ENCODE assay signal across 7 cellular contexts in genomic region chr12:124754949-124755800, GRCh38.
DNase-seq lines count a peak whose midpoint lies in the region; ATAC-seq and TF ChIP-seq lines count a peak whose summit lies in the region.

No MANE protein-coding gene starts in this region.

- peaks cover 9 to 17% of the 10 kb centered on the region in 2 donors for H3K4me1 ChIP-seq in breast epithelium
- peaks cover 2 to 67% (median 34%) of the 10 kb centered on the region in 5 donors for H3K4me1 ChIP-seq in subcutaneous abdominal adipose tissue (ENCODE audit: control insufficient read depth in 5 of 5, insufficient read depth in 5 of 5, low read length in 5 of 5)

- no peak for TF ChIP-seq CTCF in breast epithelium (IDR thresholded peaks at IDR 0.05)

- ATAC-seq in GM21825 (IDR thresholded peaks at IDR 0.05; ENCODE audit: unreplicated experiment): peak; percentile 50
- peak; percentile 85 for ATAC-seq in left lobe of liver
- no peak for ATAC-seq in GM21737 (IDR thresholded peaks at IDR 0.05; ENCODE audit: unreplicated experiment)

- H3K27ac ChIP-seq in breast epithelium: peak overlapping the region; percentile 87 to 94
- H3K27ac ChIP-seq in subcutaneous abdominal adipose tissue (ENCODE audit: low read depth, low read length): peak overlapping the region; percentile 28

- no peak for TF ChIP-seq POLR2A in breast epithelium (IDR thresholded peaks at IDR 0.05)

- H3K9me3 ChIP-seq in breast epithelium: no peaks in the 10 kb centered on the region
- peaks cover 0 to 10% (median 3%) of the 10 kb centered on the region in 5 donors for H3K9me3 ChIP-seq in subcutaneous abdominal adipose tissue (ENCODE audit: control insufficient read depth in 5 of 5, low read length in 5 of 5)

- H3K9ac ChIP-seq in subcutaneous abdominal adipose tissue (ENCODE audit: low read length in 5 of 5): peak overlapping the region in 3 of 5 donors; percentile 13 to 45 (median 19)

- H3K27me3 ChIP-seq in breast epithelium (no peaks in the 10 kb centered on the region), subcutaneous abdominal adipose tissue (ENCODE audit: control insufficient read depth in 5 of 5, insufficient read depth in 4 of 5, low read length in 5 of 5) (no peaks in the 10 kb centered on the region)

- intact Hi-C loops in breast epithelium (cut with DNase I; ENCODE audit: low total_unique reads): loop anchor here (10.0 kb wide), 1 partner anchor 70 kb away; no protein-coding TSS in a partner anchor

- H3K4me3 ChIP-seq in breast epithelium (peak overlapping the region in 1 of 3 donors; percentile 26), subcutaneous abdominal adipose tissue (ENCODE audit: low read depth in 1 of 5, low read length in 5 of 5) (peak overlapping the region in 1 of 5 donors; percentile 10)

- no peaks in the 10 kb centered on the region for H3K36me3 ChIP-seq in breast epithelium
- H3K36me3 ChIP-seq in subcutaneous abdominal adipose tissue (ENCODE audit: control insufficient read depth in 5 of 5, insufficient read depth in 5 of 5, low read length in 5 of 5): no peaks in the 10 kb centered on the region

- DNase-seq in NCI-H345 treated with DMSO at 0.1 percent for 48 hours (lab: John Stamatoyannopoulos, UW; ENCODE audit: unreplicated experiment): peak; percentile 74
- DNase-seq in breast epithelium (ENCODE audit: low spot score in 2 of 2): peak; percentile 60 to 89
- peak; percentile 85 for DNase-seq in left lobe of liver (ENCODE audit: low spot score)
- DNase-seq in NCI-H2029 (lab: John Stamatoyannopoulos, UW): no peak
